In genomic region chr11:93392862-93393261, GRCh38 we compare ENCODE assay signal across 1 cellular context.
TF ChIP-seq lines count a peak whose summit lies in the region.

No MANE protein-coding gene starts in this region.

TF ChIP-seq in GM23338, 12 proteins besides CTCF, POLR2A, EP300 and RAD21 (continued from another document):
- TF ChIP-seq ZNF462 (CRISPR knock-in tag; IDR thresholded peaks at IDR 0.05) (no peak), CREB1 (CRISPR knock-in tag; IDR thresholded peaks at IDR 0.05; ENCODE audit: low read depth) (no peak), STAT1 (IDR thresholded peaks at IDR 0.05; ENCODE audit: unreplicated experiment) (no peak)
